Comparison of ENCODE assay signal across 29 cellular contexts in genomic region chr5:39560730-39561129, GRCh38.
"Had no signal": no experiment of that assay in that cellular context is flagged by ENCODE, and none has a peak within 500 bp of the region (broad histone marks: within the 10 kb centered on the region; RNA-seq: fewer than 3 reads in every experiment).

No MANE protein-coding gene starts in this region.

- H3K27me3 ChIP-seq: neural progenitor cell, ovary, thyroid gland, tibial nerve, upper lobe of left lung, vagina had no signal

- H3K79me2 ChIP-seq: parathyroid adenoma had no signal

- ATAC-seq: natural killer cell; psoas muscle; right cardiac atrium; sciatic nerve; stimulated activated memory B cell treated with anti-CD40 and anti-IgM and Interleukin-4, amounts not matched to agents 10 μg/mL and 1 μg/mL and 100 μg/mL, for 72 hours; stimulated activated naive CD8-positive, alpha-beta T cell treated with anti-CD3 and anti-CD28 coated beads, Interleukin-15, amount 100 ng/mL, for 72 hours; stimulated activated naive CD8-positive, alpha-beta T cell treated with anti-CD3 and anti-CD28 coated beads, Interleukin-15, Interleukin-2, amounts not matched to agents 100 U/mL and 50 U/mL, for 24 hours had no signal

- H3K27ac ChIP-seq: neural progenitor cell, ovary, parathyroid adenoma, psoas muscle, skin epidermis, spleen, thoracic aorta, thyroid gland, tibial nerve, upper lobe of left lung, vagina had no signal

- H3K9ac ChIP-seq: neural progenitor cell, parathyroid adenoma had no signal

- DNase-seq: natural killer cell; occipital lobe; ovary; posterior cingulate gyrus; psoas muscle; right cardiac atrium; spleen; stimulated activated CD4-positive, alpha-beta T cell treated with anti-CD3 and anti-CD28 coated beads, Interleukin-12 subunit alpha, Interleukin-12 subunit beta, amount 100 ng/mL, for 4 hours; stimulated activated CD4-positive, alpha-beta T cell treated with anti-CD3 and anti-CD28 coated beads, Interleukin-1b, Interleukin-23, amount 100 ng/mL, for 48 hours; stimulated activated CD4-positive, alpha-beta T cell treated with anti-CD3 and anti-CD28 coated beads, Interleukin-4, amount 100 ng/mL, for 1 hour; stimulated activated CD4-positive, alpha-beta T cell treated with anti-CD3 and anti-CD28 coated beads, Interleukin-4, amount 100 ng/mL, for 4 hours; stimulated activated CD8-positive, alpha-beta memory T cell treated with anti-CD3 and anti-CD28 coated beads, Interleukin-4, amount 100 ng/mL, for 48 hours; stimulated activated naive CD4-positive, alpha-beta T cell; stimulated activated naive CD8-positive, alpha-beta T cell treated with anti-CD3 and anti-CD28 coated beads, Interleukin-15, amount 100 ng/mL, for 72 hours; stimulated activated naive CD8-positive, alpha-beta T cell treated with anti-CD3 and anti-CD28 coated beads, Interleukin-15, Interleukin-2, amounts not matched to agents 100 U/mL and 50 U/mL, for 24 hours; substantia nigra; thyroid gland; trophoblast cell; upper lobe of left lung had no signal

- H2AFZ ChIP-seq: neural progenitor cell, parathyroid adenoma had no signal

- H3K4me2 ChIP-seq: neural progenitor cell, smooth muscle cell had no signal

- H3K36me3 ChIP-seq: neural progenitor cell, ovary, spleen, thoracic aorta, thyroid gland, tibial nerve, upper lobe of left lung, vagina had no signal

- FAIRE-seq: urothelium cell line had no signal

- H3K4me3 ChIP-seq: neural progenitor cell, ovary, psoas muscle, skin epidermis, smooth muscle cell, spleen, thoracic aorta, thyroid gland, tibial nerve, upper lobe of left lung, vagina had no signal

- H3K9me3 ChIP-seq: ovary, psoas muscle, spleen, thoracic aorta, thyroid gland, tibial nerve, upper lobe of left lung, vagina had no signal

- H3K4me1 ChIP-seq: neural progenitor cell, parathyroid adenoma, psoas muscle, spleen, thyroid gland, tibial nerve, upper lobe of left lung, vagina had no signal
